Comparison of ENCODE assay signal across 8 cellular contexts in genomic region chr3:30934208-30934550, GRCh38. TPM values are rescaled to one million over a fixed set of nuclear protein-coding genes. Genes with fewer than 3 reads are reported as not detected.
DNase-seq lines count a peak whose midpoint lies in the region; ATAC-seq and TF ChIP-seq lines count a peak whose summit lies in the region.

No MANE protein-coding gene starts in this region.

- no peaks in the 10 kb centered on the region for H3K36me3 Mint-ChIP-seq in CD14-positive monocyte

- 27 to 28% methylated on average over 6 of the region's 6 CpGs for WGBS in testis, 2 donors

- no peak overlapping the region for H3K27ac ChIP-seq in RWPE2 (ENCODE audit: poor library complexity, severe bottlenecking)
- H3K27ac ChIP-seq in testis: no peak overlapping the region

- H3K4me1 Mint-ChIP-seq in CD14-positive monocyte: peaks cover 12% of the 10 kb centered on the region

- H3K36me3 ChIP-seq in RWPE2 (ENCODE audit: low read depth) (no peaks in the 10 kb centered on the region), testis (ENCODE audit: low read depth, missing control alignments) (no peaks in the 10 kb centered on the region)

- H3K4me3 Mint-ChIP-seq in CD14-positive monocyte: peak overlapping the region in 1 of 2 donors; percentile 35

- H3K9me3 ChIP-seq in RWPE2 (ENCODE audit: severe bottlenecking) (no peaks in the 10 kb centered on the region), testis (no peaks in the 10 kb centered on the region)

- DNase-seq in CD14-positive monocyte (ENCODE audit: low spot score): no peak
- peak; percentile 5 for DNase-seq in HT-29 (ENCODE audit: low spot score)
- no peak for DNase-seq in RWPE2 (ENCODE audit: low spot score)
- DNase-seq in foreskin melanocyte: peak; percentile 17
- peak; percentile 20 for DNase-seq in testis
- no peak for DNase-seq in activated CD4-positive, alpha-beta T cell treated with anti-CD3 and anti-CD28 coated beads for 4 hours

- H3K27ac Mint-ChIP-seq in CD14-positive monocyte: no peak overlapping the region

- H3K27me3 ChIP-seq in RWPE2 (ENCODE audit: insufficient read depth, poor library complexity, severe bottlenecking): no peaks in the 10 kb centered on the region
- no peaks in the 10 kb centered on the region for H3K27me3 ChIP-seq in testis

- H3K4me1 ChIP-seq in RWPE2 (ENCODE audit: insufficient read depth, poor library complexity, severe bottlenecking): no peaks in the 10 kb centered on the region
- no peaks in the 10 kb centered on the region for H3K4me1 ChIP-seq in testis

- intact Hi-C loops in CD14-positive monocyte (cut with micrococcal nuclease): no loop called here
- intact Hi-C loops in testis (cut with DNase I; ENCODE audit: low total_unique reads): no loop called here

- no peak for TF ChIP-seq POLR2A in testis (IDR thresholded peaks at IDR 0.05)

- H3K4me3 ChIP-seq in RWPE2 (ENCODE audit: severe bottlenecking) (no peak overlapping the region), testis (no peak overlapping the region)

- ATAC-seq in RWPE2 (ENCODE audit: low read depth): peak; percentile 73; the same call in 2 of the 3 replicates
- no peak for ATAC-seq in GM19452 (IDR thresholded peaks at IDR 0.05; ENCODE audit: unreplicated experiment)
- no peak for ATAC-seq in HG03025 (IDR thresholded peaks at IDR 0.05; ENCODE audit: low FRiP score, unreplicated experiment)

- H3K27me3 Mint-ChIP-seq in CD14-positive monocyte (ENCODE audit: low read depth in 3 of 3): no peaks in the 10 kb centered on the region

- TF ChIP-seq CTCF in CD14-positive monocyte (IDR thresholded peaks at IDR 0.05): peak; percentile 70
- TF ChIP-seq CTCF in RWPE2 (IDR thresholded peaks at IDR 0.05; ENCODE audit: poor library complexity, severe bottlenecking): peak; percentile 64
- peak; percentile 31 to 67 (median 34) for TF ChIP-seq CTCF in testis (IDR thresholded peaks at IDR 0.05)

- peaks cover 0 to 2% (median 0%) of the 10 kb centered on the region in 7 donors for H3K9me3 Mint-ChIP-seq in CD14-positive monocyte

RNA-seq across cellular contexts. Expression of gene GADL1, which starts 39.7 kb away (rescaled TPM):
- polyA plus RNA-seq in CD14-positive monocyte (not detected), testis (ENCODE audit: insufficient read depth, low read depth, low replicate concordance) (0.30 TPM)
- total RNA-seq in HT-29 (2014; rRNA removed; shearing (Covaris generic)): not detected in 2 replicates
- under 1 TPM in 1 of 2 donors, not detected in 1; 0.08 TPM for total RNA-seq in testis

Comparison
In these comparisons a context has a peak if more than half of its experiments do, and no peak if none do; other contexts are left out.
1. DNase-seq: peak in HT-29 (single experiment), foreskin melanocyte (single experiment) and testis (single experiment); none in CD14-positive monocyte (single experiment), RWPE2 (single experiment) and activated CD4-positive, alpha-beta T cell treated with anti-CD3 and anti-CD28 coated beads for 4 hours (0 of 2).
2. Peak in every context shown above with its lines, with median percentiles within 50 percentile points of each other: CTCF ChIP-seq.